ENCODE assay signal across 1 cellular context in the genomic region with DNA sequence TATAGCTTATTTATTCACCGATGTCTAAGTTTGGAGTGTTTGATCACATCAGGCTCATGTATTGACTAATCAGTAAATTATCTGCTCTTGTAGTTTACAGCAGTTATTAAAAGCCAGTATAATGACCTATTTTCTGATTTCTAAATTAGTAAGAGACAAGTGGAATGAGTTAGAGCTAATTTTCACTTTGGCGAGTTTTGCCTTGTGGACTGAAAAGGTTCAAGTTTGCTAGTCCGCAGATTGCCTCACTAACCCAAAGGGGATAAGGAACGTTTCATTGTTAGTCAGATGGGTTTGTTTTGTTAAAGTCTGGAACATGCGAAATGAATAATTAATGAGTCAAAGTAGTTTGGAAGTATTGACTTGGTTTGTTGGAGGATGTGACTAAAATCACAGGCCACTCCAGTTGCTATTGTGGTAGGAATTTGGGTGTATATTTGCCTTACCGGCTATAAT.
TF ChIP-seq lines count a peak whose summit lies in the region.

No MANE protein-coding gene starts in this region.

TF ChIP-seq in H1, 55 proteins besides CTCF, POLR2A, EP300 and RAD21 (continued from another document):
- TF ChIP-seq GTF2F1 (IDR thresholded peaks at IDR 0.05; ENCODE audit: borderline replicate concordance, low read depth, low read length), result no peak
- no peak for TF ChIP-seq YY1 (IDR thresholded peaks at IDR 0.05; ENCODE audit: low read depth, low read length)
- TF ChIP-seq KDM5A (IDR thresholded peaks at IDR 0.05; ENCODE audit: low read length), result no peak
- TF ChIP-seq FOSL1 (IDR thresholded peaks at IDR 0.05; ENCODE audit: insufficient read depth, low read depth, low read length), result no peak
- no peak for TF ChIP-seq SP4 (IDR thresholded peaks at IDR 0.05; ENCODE audit: low read length)
- no peak for TF ChIP-seq KDM4A (IDR thresholded peaks at IDR 0.05; ENCODE audit: low read depth, low read length, severe bottlenecking)
- no peak for TF ChIP-seq RFX5 (IDR thresholded peaks at IDR 0.05; ENCODE audit: borderline replicate concordance, low read depth, low read length)
- TF ChIP-seq SRF (IDR thresholded peaks at IDR 0.05; ENCODE audit: low read depth, low read length), result no peak
- TF ChIP-seq BACH1 (IDR thresholded peaks at IDR 0.05; ENCODE audit: low read length), result no peak
